Comparison of ENCODE assay signal across 16 cellular contexts in the genomic region with DNA sequence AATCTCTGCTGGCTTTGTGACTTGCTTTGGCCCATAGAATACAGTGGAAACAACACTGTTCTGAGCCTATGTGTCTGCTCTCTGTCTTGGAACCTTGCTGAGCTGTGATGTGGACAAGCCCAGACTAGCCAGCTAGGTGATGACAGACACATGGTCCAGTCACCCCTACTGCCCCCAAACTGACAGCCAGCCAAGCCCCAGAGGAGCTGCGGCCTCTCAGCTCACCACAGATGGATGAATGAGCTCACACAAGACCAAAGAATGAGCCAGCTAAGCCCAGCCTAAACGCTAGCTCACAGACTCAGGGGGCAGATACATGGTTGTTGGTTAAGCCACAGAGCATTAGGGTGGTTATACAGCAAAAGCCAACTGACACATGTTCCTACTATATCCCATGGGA. TPM values are rescaled to one million over a fixed set of nuclear protein-coding genes. Genes with fewer than 3 reads are reported as not detected.
A peak's percentile ranks its signal among the peaks of the same experiment; 100 is the strongest.
DNase-seq lines count a peak whose midpoint lies in the region; ATAC-seq and TF ChIP-seq lines count a peak whose summit lies in the region.
"Had no signal": no experiment of that assay in that cellular context is flagged by ENCODE, and none has a peak within 500 bp of the region (broad histone marks: within the 10 kb centered on the region; RNA-seq: fewer than 3 reads in every experiment).

No MANE protein-coding gene starts in this region.

- CTCF ChIA-PET in BJ (lab: Yijun Ruan, JAX) = interaction anchor here (0.6 to 1.5 kb wide), 5 partner anchors 24 to 136 kb away, joined by 3 to 8 read pairs (median 4); a partner anchor contains a TSS

- POLR2A ChIA-PET in BJ (lab: Charles Lee) = no interaction called here

- H3K4me3 ChIP-seq in BJ (ENCODE audit: low read depth, low read length) (no peak overlapping the region), cardiac fibroblast (replicated peaks in 1 of 2; ENCODE audit: low read depth in 2 of 2, low read length in 2 of 2) (no peak overlapping the region)
- H3K4me3 ChIP-seq: gastrocnemius medialis had no signal

- TF ChIP-seq CTCF in BJ (IDR thresholded peaks at IDR 0.05; ENCODE audit: insufficient read depth, low read depth, low read length) (no peak), cardiac fibroblast (IDR thresholded peaks at IDR 0.05; ENCODE audit: low read depth, low read length) (no peak)

- H3K27me3 ChIP-seq in BJ (ENCODE audit: control insufficient read depth, insufficient read depth, low read length) = no peaks in the 10 kb centered on the region
- H3K27me3 ChIP-seq: gastrocnemius medialis had no signal

- peaks cover 38% of the 10 kb centered on the region for H3K36me3 ChIP-seq in BJ (ENCODE audit: control insufficient read depth, insufficient read depth, low read length)

- DNase-seq in BJ (ENCODE audit: low read depth) (peak; percentile 8), HPDE6-E6E7 (ENCODE audit: extremely low spot score) (peak; percentile 76), cardiac fibroblast (ENCODE audit: low read depth in 2 of 2) (peak; percentile 43 to 57), myocyte (ENCODE audit: low read depth) (peak; percentile 98), SIG-M5 (lab: John Stamatoyannopoulos, UW) (no peak), SK-N-DZ (ENCODE audit: low spot score) (no peak)
- DNase-seq: activated CD4-positive, alpha-beta T cell treated with anti-CD3 and anti-CD28 coated beads, Interleukin-2, amount 50 U/mL, for 48 hours; gastrocnemius medialis; midbrain; NCI-H146; NCI-H524; T1000 had no signal

- ATAC-seq in GM21786 (IDR thresholded peaks at IDR 0.05; ENCODE audit: unreplicated experiment) = no peak
- ATAC-seq: gastrocnemius medialis had no signal

RNA-seq across cellular contexts. Expression of a gene that starts 4.1 kb away (rescaled TPM):
- 4.5 and 7.3 TPM in 2 replicates for polyA plus RNA-seq in BJ (2011; rRNA removed)
- polyA minus RNA-seq in BJ (2011; rRNA and poly(A)+ RNA removed) = 6.7 and 9.1 TPM in 2 replicates
- 6.1 and 6.8 TPM in 2 replicates for total RNA-seq in myocyte
- 5.6 TPM for polyA plus RNA-seq in myocyte (2012)
- polyA plus RNA-seq in SK-N-DZ (2014; cell fraction: cytosol; rRNA removed) = 19.4 and 22.6 TPM in 2 replicates
- 19.7 and 26.8 TPM in 2 replicates for polyA plus RNA-seq in SK-N-DZ (2014; cell fraction: nucleus; rRNA removed)

RNA-seq across cellular contexts. Expression of a gene that starts 33.4 kb away (rescaled TPM):
- not detected in 2 replicates for polyA plus RNA-seq in BJ (2011; rRNA removed)
- not detected in 2 replicates for polyA minus RNA-seq in BJ (2011; rRNA and poly(A)+ RNA removed)
- not detected in 2 replicates for total RNA-seq in myocyte
- not detected for polyA plus RNA-seq in myocyte (2012)
- 0.78 and 0.85 TPM in 2 replicates for polyA plus RNA-seq in SK-N-DZ (2014; cell fraction: cytosol; rRNA removed)
- 0.23 TPM in 1 of 2 replicates, not detected in the other for polyA plus RNA-seq in SK-N-DZ (2014; cell fraction: nucleus; rRNA removed)
- total RNA-seq: activated T-helper 2 cell treated with anti-CD3 and anti-CD28 coated beads, Interferon-gamma antibody, Interleukin-2, Interleukin-4, amounts not matched to agents 10 μg/mL and 5 μg/mL and 100 μg/mL, durations not matched to agents 14 hours and 24 hours and 36 hours; gastrocnemius medialis; H4; RPMI7951 had no signal

RNA-seq across cellular contexts. Expression of a gene that starts 38.8 kb away (rescaled TPM):
- polyA plus RNA-seq in BJ (2011; rRNA removed) = not detected in 2 replicates
- polyA minus RNA-seq in BJ (2011; rRNA and poly(A)+ RNA removed) = not detected in 2 replicates
- not detected in 2 replicates for total RNA-seq in myocyte
- polyA plus RNA-seq in myocyte (2012) = 0.34 TPM
- 32.0 and 34.0 TPM in 2 replicates for polyA plus RNA-seq in SK-N-DZ (2014; cell fraction: cytosol; rRNA removed)
- polyA plus RNA-seq in SK-N-DZ (2014; cell fraction: nucleus; rRNA removed) = 61.6 and 74.8 TPM in 2 replicates
- total RNA-seq: activated T-helper 2 cell treated with anti-CD3 and anti-CD28 coated beads, Interferon-gamma antibody, Interleukin-2, Interleukin-4, amounts not matched to agents 10 μg/mL and 5 μg/mL and 100 μg/mL, durations not matched to agents 14 hours and 24 hours and 36 hours had no signal

RNA-seq across cellular contexts. Expression of a gene that starts 43.7 kb away (rescaled TPM):
- polyA plus RNA-seq in BJ (2011; rRNA removed) = 6.2 and 8.0 TPM in 2 replicates
- 2.7 and 4.6 TPM in 2 replicates for polyA minus RNA-seq in BJ (2011; rRNA and poly(A)+ RNA removed)
- total RNA-seq in myocyte = 7.8 and 12.8 TPM in 2 replicates
- 4.3 TPM for polyA plus RNA-seq in myocyte (2012)
- 17.0 and 22.0 TPM in 2 replicates for polyA plus RNA-seq in SK-N-DZ (2014; cell fraction: cytosol; rRNA removed)
- polyA plus RNA-seq in SK-N-DZ (2014; cell fraction: nucleus; rRNA removed) = 19.9 and 24.9 TPM in 2 replicates

RNA-seq across cellular contexts. Expression of a gene that starts 51.8 kb away (rescaled TPM):
- polyA plus RNA-seq in BJ (2011; rRNA removed) = 104 and 145 TPM in 2 replicates
- polyA minus RNA-seq in BJ (2011; rRNA and poly(A)+ RNA removed) = 36.7 and 58.8 TPM in 2 replicates
- total RNA-seq in myocyte = 51.4 and 55.6 TPM in 2 replicates
- 82.4 TPM for polyA plus RNA-seq in myocyte (2012)
- polyA plus RNA-seq in SK-N-DZ (2014; cell fraction: cytosol; rRNA removed) = 52.7 and 59.7 TPM in 2 replicates
- 39.2 and 41.2 TPM in 2 replicates for polyA plus RNA-seq in SK-N-DZ (2014; cell fraction: nucleus; rRNA removed)

Comparison
In these comparisons a context has a peak if more than half of its experiments do, and no peak if none do; other contexts are left out.
1. DNase-seq: peak in BJ (single experiment), HPDE6-E6E7 (single experiment), cardiac fibroblast (2 of 2) and myocyte (single experiment); none in SIG-M5 (single experiment) and SK-N-DZ (single experiment).